Comparison of ENCODE assay signal across 8 cellular contexts in the genomic region with DNA sequence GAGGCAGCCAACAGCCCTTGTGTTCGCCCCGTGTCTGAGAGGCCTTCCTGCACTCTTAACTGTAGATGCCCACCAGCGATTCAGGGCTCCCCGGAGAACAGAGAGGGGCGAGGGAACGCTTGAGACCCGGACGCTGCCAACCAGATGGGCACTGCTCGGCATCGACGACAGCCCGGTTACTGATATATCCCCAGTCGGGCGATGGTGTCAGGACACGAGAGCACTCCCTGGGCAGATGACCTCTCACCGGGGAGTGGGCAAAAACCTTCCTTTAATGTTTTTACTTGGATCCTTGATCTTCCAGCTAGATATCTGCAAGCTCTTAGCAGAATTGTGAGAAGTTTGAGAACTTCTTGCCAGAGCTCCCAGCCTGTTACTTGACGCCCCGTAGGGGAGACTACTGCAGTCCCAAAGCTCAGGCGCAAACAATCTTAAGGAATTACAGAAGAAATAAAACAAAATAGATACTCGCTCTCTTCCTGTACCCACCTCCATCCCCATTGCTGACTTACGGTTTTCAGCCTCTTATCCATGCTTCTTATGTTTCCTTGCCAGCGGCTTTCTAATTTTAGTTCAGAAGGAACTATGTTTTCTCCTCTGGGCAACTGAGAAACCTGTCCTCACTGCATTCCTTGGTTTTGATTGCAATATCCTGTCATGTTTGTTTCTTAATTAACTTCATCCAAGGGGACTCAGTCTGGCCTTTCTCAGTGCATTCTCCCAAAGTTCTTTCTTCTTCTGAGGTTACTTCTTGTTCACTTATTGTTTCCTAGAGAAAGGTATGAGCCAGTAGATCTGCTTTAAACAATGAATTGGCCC. TPM values are rescaled to one million over a fixed set of nuclear protein-coding genes. Genes with fewer than 3 reads are reported as not detected.
DNase-seq lines count a peak whose midpoint lies in the region; ATAC-seq and TF ChIP-seq lines count a peak whose summit lies in the region.

No MANE protein-coding gene starts in this region.

- CTCF ChIA-PET in CD8-positive, alpha-beta T cell (lab: Charles Lee), result interaction anchor here (0.9 to 1.1 kb wide), 2 partner anchors 46 to 73 kb away, joined by 3 read pairs; no protein-coding TSS in a partner anchor

- TF ChIP-seq POLR2A in breast epithelium (IDR thresholded peaks at IDR 0.05), result no peak

- no peak for ATAC-seq in CD8-positive, alpha-beta T cell
- no peak for ATAC-seq in HG02759 (IDR thresholded peaks at IDR 0.05; ENCODE audit: unreplicated experiment)

- intact Hi-C loops in CD8-positive, alpha-beta T cell (cut with DNase I, micrococcal nuclease), result loop anchor here (1.0 to 5.0 kb wide), 9 partner anchors 44 to 1010 kb away; partner anchors contain the start of genes LRRC46 (in 2 of the 2), MRPL10 (in 2 of the 2), PNPO (in 2 of the 2) and SNX11 (in 2 of the 2)
- intact Hi-C loops in breast epithelium (cut with DNase I; ENCODE audit: low total_unique reads), result no loop called here

- TF ChIP-seq CTCF in CD8-positive, alpha-beta T cell (IDR thresholded peaks at IDR 0.05), result no peak
- no peak for TF ChIP-seq CTCF in breast epithelium (IDR thresholded peaks at IDR 0.05)

- in situ Hi-C loops in KBM-7 (cut with MboI; ENCODE audit: low pct_unique_long_range_greater_than_20kb, low sequenced_read_pairs), result loop anchor here (10.0 kb wide), 2 partner anchors 48 to 52 kb away; partner anchors contain the start of genes PNPO and SCRN2

- no peaks in the 10 kb centered on the region for H3K9me3 Mint-ChIP-seq in CD8-positive, alpha-beta T cell

- H3K4me3 ChIP-seq in CD8-positive, alpha-beta T cell (ENCODE audit: low read depth, low read length), result peak overlapping the region; percentile 89
- peak overlapping the region; percentile 56 to 99 (median 76) for H3K4me3 ChIP-seq in breast epithelium
- H3K4me3 ChIP-seq in mesodermal cell (ENCODE audit: extremely low read depth, insufficient read depth, low read length, poor library complexity, severe bottlenecking), result peak overlapping the region; percentile 75

- H3K4me3 Mint-ChIP-seq in CD8-positive, alpha-beta T cell, result peak overlapping the region; percentile 92

- POLR2A ChIA-PET in CD8-positive, alpha-beta T cell (lab: Charles Lee), result interaction anchor here (0.7 to 2.5 kb wide), 5 partner anchors 52 to 74 kb away, joined by 3 to 30 read pairs (median 5); partner anchors contain the start of genes CDK5RAP3, LRRC46, MRPL10 and SCRN2

- H3K27ac Mint-ChIP-seq in CD8-positive, alpha-beta T cell, result peak overlapping the region; percentile 97

- H3K27ac ChIP-seq in CD8-positive, alpha-beta T cell (ENCODE audit: low read depth, low read length), result peak overlapping the region; percentile 88
- H3K27ac ChIP-seq in breast epithelium, result peak overlapping the region; percentile 100
- H3K27ac ChIP-seq in mesodermal cell (ENCODE audit: low read depth, low read length, severe bottlenecking), result peak overlapping the region; percentile 89

- 8 to 14% methylated on average over 22 of the region's 22 CpGs for WGBS in mesodermal cell (ENCODE audit: insufficient coverage in 2 of 2), 2 experiments

- peaks cover 32% of the 10 kb centered on the region for H3K4me1 ChIP-seq in CD8-positive, alpha-beta T cell (ENCODE audit: insufficient read depth, low read length)
- H3K4me1 ChIP-seq in breast epithelium (peaks cover 5 to 31% of the 10 kb centered on the region in 2 donors), mesodermal cell (ENCODE audit: control insufficient read depth, insufficient read depth, low read length, poor library complexity, severe bottlenecking) (peaks cover 11% of the 10 kb centered on the region)

- H3K27me3 Mint-ChIP-seq in CD8-positive, alpha-beta T cell (ENCODE audit: low read depth), result no peaks in the 10 kb centered on the region

- H3K36me3 ChIP-seq in CD8-positive, alpha-beta T cell (ENCODE audit: insufficient read depth, low read length), result peaks cover 6% of the 10 kb centered on the region
- no peaks in the 10 kb centered on the region for H3K36me3 ChIP-seq in breast epithelium
- peaks cover 16% of the 10 kb centered on the region for H3K36me3 ChIP-seq in mesodermal cell (ENCODE audit: control insufficient read depth, insufficient read depth, low read length)

- H3K36me3 Mint-ChIP-seq in CD8-positive, alpha-beta T cell, result peaks cover 43% of the 10 kb centered on the region

- H3K4me1 Mint-ChIP-seq in CD8-positive, alpha-beta T cell (ENCODE audit: low read depth), result peaks cover 63% of the 10 kb centered on the region

- no peaks in the 10 kb centered on the region for H3K9me3 ChIP-seq in CD8-positive, alpha-beta T cell (ENCODE audit: low read length)
- no peaks in the 10 kb centered on the region for H3K9me3 ChIP-seq in breast epithelium
- no peaks in the 10 kb centered on the region for H3K9me3 ChIP-seq in mesodermal cell (ENCODE audit: control insufficient read depth, low read length)

- no peak for DNase-seq in CD8-positive, alpha-beta T cell
- DNase-seq in KBM-7 (peak; percentile 9), breast epithelium (ENCODE audit: low spot score in 2 of 2) (no peak), NCI-H1048 (lab: John Stamatoyannopoulos, UW) (no peak), cerebellar nuclear complex (lab: John Stamatoyannopoulos, UW) (no peak), retina (no peak)

- H3K27me3 ChIP-seq in CD8-positive, alpha-beta T cell (ENCODE audit: insufficient read depth, low read length), result no peaks in the 10 kb centered on the region
- H3K27me3 ChIP-seq in breast epithelium, result no peaks in the 10 kb centered on the region

RNA-seq across cellular contexts. Expression of gene SP2, which starts 0.8 kb away (rescaled TPM):
- total RNA-seq in CD8-positive, alpha-beta T cell, result 10 to 100 TPM; 24.5 to 26.0 TPM
- 1 to 10 TPM; 4.6 to 9.8 (median 5.6) TPM for total RNA-seq in breast epithelium
- polyA plus RNA-seq in mesodermal cell (2013, experiment 1 of 2), result 10.9 TPM
- polyA plus RNA-seq in mesodermal cell (2013, experiment 2 of 2), result 8.2 TPM

RNA-seq across cellular contexts. Expression of gene PNPO, which starts 44.5 kb away (rescaled TPM):
- total RNA-seq in CD8-positive, alpha-beta T cell, result 1 to 10 TPM; 5.7 to 5.8 TPM
- total RNA-seq in breast epithelium, result 10 to 100 TPM; 28.3 to 61.2 (median 34.7) TPM
- 9.1 TPM for polyA plus RNA-seq in mesodermal cell (2013, experiment 1 of 2)
- polyA plus RNA-seq in mesodermal cell (2013, experiment 2 of 2), result 7.9 TPM

RNA-seq across cellular contexts. Expression of gene SP6, which starts 45.9 kb away (rescaled TPM):
- under 1 TPM; 0.22 to 0.38 TPM for total RNA-seq in CD8-positive, alpha-beta T cell
- 1 to 10 TPM in 2 of 3 donors, under 1 TPM in 1; 0.48 to 5.3 (median 3.6) TPM for total RNA-seq in breast epithelium
- polyA plus RNA-seq in mesodermal cell (2013, experiment 1 of 2), result 50.4 TPM
- 40.8 TPM for polyA plus RNA-seq in mesodermal cell (2013, experiment 2 of 2)

RNA-seq across cellular contexts. Expression of gene SCRN2, which starts 55.8 kb away (rescaled TPM):
- 10 to 100 TPM; 17.6 to 19.8 TPM for total RNA-seq in CD8-positive, alpha-beta T cell
- 100 to 1,000 TPM in 1 of 3 donors, 10 to 100 TPM in 2; 49.2 to 108 (median 54.9) TPM for total RNA-seq in breast epithelium
- 47.6 TPM for polyA plus RNA-seq in mesodermal cell (2013, experiment 1 of 2)
- polyA plus RNA-seq in mesodermal cell (2013, experiment 2 of 2), result 39.6 TPM

Comparison
In these comparisons a context has a peak if more than half of its experiments do, and no peak if none do; other contexts are left out.
1. RNA of gene PNPO, which starts 44.5 kb away (total RNA-seq): 28.3 to 61.2 TPM in breast epithelium; 5.7 to 5.8 TPM in CD8-positive, alpha-beta T cell; every median in the first group is over 4 times any median in the second.
2. Peak in every context shown above with its lines, with median percentiles within 50 percentile points of each other: H3K27ac ChIP-seq and H3K4me3 ChIP-seq.